ENCODE assay signal across 17 cellular contexts in the genomic region with DNA sequence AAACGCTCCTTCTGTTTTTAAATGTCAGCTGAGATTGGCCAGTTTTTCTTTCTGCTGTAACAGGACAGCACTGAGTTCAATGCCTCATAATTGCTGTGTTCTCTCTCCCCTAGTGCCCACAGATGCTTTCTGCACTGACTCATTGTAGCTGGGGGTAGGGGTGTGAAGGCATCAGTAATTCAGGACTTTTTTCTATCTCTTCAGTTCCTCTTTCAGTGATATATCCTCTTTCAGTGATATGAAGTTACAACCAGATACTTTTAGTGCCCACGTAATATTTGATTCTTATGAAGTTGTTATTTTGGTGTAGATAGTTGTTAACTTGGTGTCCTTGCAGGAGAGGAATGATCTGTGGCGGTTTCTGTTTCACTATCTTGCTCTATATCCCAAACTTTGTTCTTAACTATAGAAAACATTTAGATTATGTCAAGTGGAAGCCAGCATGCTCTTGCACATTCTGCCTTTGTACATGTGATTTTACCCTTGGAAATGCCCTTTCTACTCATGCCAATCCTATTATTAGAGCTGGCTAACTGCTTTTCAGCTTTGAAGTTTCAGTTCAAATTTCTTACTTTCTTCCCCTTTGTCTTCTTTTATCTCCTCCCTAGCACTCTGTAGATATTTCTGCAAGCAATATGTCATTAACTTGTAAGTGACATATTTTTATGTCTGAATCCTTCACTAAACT.
DNase-seq lines count a peak whose midpoint lies in the region; ATAC-seq and TF ChIP-seq lines count a peak whose summit lies in the region.
"Had no signal": no experiment of that assay in that cellular context is flagged by ENCODE, and none has a peak within 500 bp of the region (broad histone marks: within the 10 kb centered on the region; RNA-seq: fewer than 3 reads in every experiment).

No MANE protein-coding gene starts in this region.

- H4K20me1 ChIP-seq in OCI-LY3 (ENCODE audit: insufficient read depth, low read length) = no peaks in the 10 kb centered on the region

- H3K27me3 ChIP-seq in OCI-LY3 (ENCODE audit: low read depth, low read length) = no peaks in the 10 kb centered on the region
- H3K27me3 ChIP-seq: esophagus squamous epithelium, hepatocyte had no signal

- TF ChIP-seq CTCF in OCI-LY3 (IDR thresholded peaks at IDR 0.05; ENCODE audit: low read depth, low read length) (peak; percentile 17; the same call in 1 of the 2 replicates), type B pancreatic cell (conservative IDR thresholded peaks at IDR 0.05) (no peak)

- intact Hi-C loops in head of caudate nucleus (cut with DNase I) = no loop called here

- peak overlapping the region; percentile 68 for H3K27ac Mint-ChIP-seq in type B pancreatic cell
- H3K27ac Mint-ChIP-seq: activated naive CD4-positive, alpha-beta T cell treated with anti-CD3 and anti-CD28 coated beads, Interleukin-2, amount 10 ng/mL, durations not matched to agents 7 days and 5 days; brain; CD4-positive, CD25-positive, alpha-beta regulatory T cell; stimulated activated naive CD8-positive, alpha-beta T cell treated with anti-CD3 and anti-CD28 coated beads, Interleukin-15, Interleukin-2, amounts not matched to agents 100 ng/mL and 50 ng/mL, for 24 hours had no signal

- peak; percentile 77 for ATAC-seq in GM19351 (IDR thresholded peaks at IDR 0.05; ENCODE audit: unreplicated experiment)
- ATAC-seq in HG02798 (IDR thresholded peaks at IDR 0.05; ENCODE audit: poor library complexity, unreplicated experiment) = peak; percentile 76
- ATAC-seq in GM21381 (IDR thresholded peaks at IDR 0.05; ENCODE audit: unreplicated experiment) = no peak
- ATAC-seq: K562 had no signal

- peaks cover 6% of the 10 kb centered on the region for H3K36me3 ChIP-seq in OCI-LY3 (replicated peaks; ENCODE audit: low read depth, low read length)
- H3K36me3 ChIP-seq: esophagus squamous epithelium had no signal

- DNase-seq in type B pancreatic cell (ENCODE audit: extremely low spot score, unreplicated experiment) = no peak
- DNase-seq in germinal center (ENCODE audit: low spot score) = no peak
- DNase-seq in head of caudate nucleus = no peak
- DNase-seq: activated CD8-positive, alpha-beta memory T cell treated with anti-CD3 and anti-CD28 coated beads, Interleukin-2, amount 50 U/mL, for 48 hours; activated naive CD4-positive, alpha-beta T cell treated with anti-CD3 and anti-CD28 coated beads, Interleukin-2, amount 10 ng/mL, durations not matched to agents 7 days and 5 days; CD4-positive, CD25-positive, alpha-beta regulatory T cell; esophagus squamous epithelium; NCI-H1417 treated with DMSO at 0.1 percent for 48 hours had no signal

- H3K36me3 Mint-ChIP-seq in type B pancreatic cell = no peaks in the 10 kb centered on the region
- H3K36me3 Mint-ChIP-seq: activated naive CD4-positive, alpha-beta T cell treated with anti-CD3 and anti-CD28 coated beads, Interleukin-2, amount 10 ng/mL, durations not matched to agents 7 days and 5 days; brain; CD4-positive, CD25-positive, alpha-beta regulatory T cell had no signal

- H3K79me2 ChIP-seq in OCI-LY3 (ENCODE audit: low read length) = no peaks in the 10 kb centered on the region
- H3K79me2 ChIP-seq: hepatocyte, parathyroid adenoma had no signal

- H3K4me3 Mint-ChIP-seq in type B pancreatic cell = peak overlapping the region; percentile 42
- H3K4me3 Mint-ChIP-seq: activated naive CD4-positive, alpha-beta T cell treated with anti-CD3 and anti-CD28 coated beads, Interleukin-2, amount 10 ng/mL, durations not matched to agents 7 days and 5 days; brain; CD4-positive, CD25-positive, alpha-beta regulatory T cell; stimulated activated naive CD8-positive, alpha-beta T cell treated with anti-CD3 and anti-CD28 coated beads, Interleukin-15, Interleukin-2, amounts not matched to agents 100 ng/mL and 50 ng/mL, for 24 hours had no signal

- peak overlapping the region; percentile 82 for H3K4me2 ChIP-seq in OCI-LY3 (ENCODE audit: low read length)
- H3K4me2 ChIP-seq: hepatocyte had no signal

- H3K9me3 ChIP-seq in OCI-LY3 (ENCODE audit: insufficient read depth, low read length) = no peaks in the 10 kb centered on the region
- H3K9me3 ChIP-seq: esophagus squamous epithelium had no signal

- H3K27me3 Mint-ChIP-seq in type B pancreatic cell = no peaks in the 10 kb centered on the region
- H3K27me3 Mint-ChIP-seq: activated naive CD4-positive, alpha-beta T cell treated with anti-CD3 and anti-CD28 coated beads, Interleukin-2, amount 10 ng/mL, durations not matched to agents 7 days and 5 days; brain; CD4-positive, CD25-positive, alpha-beta regulatory T cell; stimulated activated naive CD8-positive, alpha-beta T cell treated with anti-CD3 and anti-CD28 coated beads, Interleukin-15, Interleukin-2, amounts not matched to agents 100 ng/mL and 50 ng/mL, for 24 hours had no signal

- peak overlapping the region; percentile 85 for H2AFZ ChIP-seq in OCI-LY3 (ENCODE audit: low read depth, low read length)
- H2AFZ ChIP-seq: hepatocyte, parathyroid adenoma had no signal

- peaks cover 5% of the 10 kb centered on the region for H3K4me1 Mint-ChIP-seq in type B pancreatic cell (ENCODE audit: unreplicated experiment)
- H3K4me1 Mint-ChIP-seq: activated naive CD4-positive, alpha-beta T cell treated with anti-CD3 and anti-CD28 coated beads, Interleukin-2, amount 10 ng/mL, durations not matched to agents 7 days and 5 days; CD4-positive, CD25-positive, alpha-beta regulatory T cell had no signal

- H3K9ac ChIP-seq in OCI-LY3 (ENCODE audit: low read length) = peak overlapping the region; percentile 78
- H3K9ac ChIP-seq: parathyroid adenoma had no signal

- peak overlapping the region; percentile 99 for H3K27ac ChIP-seq in OCI-LY3 (ENCODE audit: low read length)
- H3K27ac ChIP-seq: esophagus squamous epithelium, hepatocyte, parathyroid adenoma had no signal

- H3K4me1 ChIP-seq in OCI-LY3 (ENCODE audit: low read length) = peaks cover 39% of the 10 kb centered on the region
- H3K4me1 ChIP-seq: esophagus squamous epithelium, parathyroid adenoma had no signal

- peak overlapping the region; percentile 63 for H3K4me3 ChIP-seq in OCI-LY3 (ENCODE audit: low read length)
- H3K4me3 ChIP-seq: esophagus squamous epithelium, hepatocyte, K562 had no signal

- no peaks in the 10 kb centered on the region for H3K9me3 Mint-ChIP-seq in type B pancreatic cell
- H3K9me3 Mint-ChIP-seq: activated naive CD4-positive, alpha-beta T cell treated with anti-CD3 and anti-CD28 coated beads, Interleukin-2, amount 10 ng/mL, durations not matched to agents 7 days and 5 days had no signal
